15 cellular contexts compared by ENCODE assay signal in genomic region chr6:144294016-144294415, GRCh38. TPM values are rescaled to one million over a fixed set of nuclear protein-coding genes. Genes with fewer than 3 reads are reported as not detected.
A peak's percentile ranks its signal among the peaks of the same experiment; 100 is the strongest.
DNase-seq lines count a peak whose midpoint lies in the region; ATAC-seq, FAIRE-seq and TF ChIP-seq lines count a peak whose summit lies in the region.
"Had no signal": no experiment of that assay in that cellular context is flagged by ENCODE, and none has a peak within 500 bp of the region (broad histone marks: within the 10 kb centered on the region; RNA-seq: fewer than 3 reads in every experiment).

No MANE protein-coding gene starts in this region.

- H2BK20ac ChIP-seq in IMR-90 (ENCODE audit: low read depth, low read length): no peak overlapping the region

- H2AK9ac ChIP-seq in IMR-90 (replicated peaks; ENCODE audit: low read depth, low read length, poor library complexity): no peak overlapping the region

- no peak overlapping the region for H3K23ac ChIP-seq in IMR-90 (ENCODE audit: low read depth, low read length)

- H3F3A ChIP-seq in smooth muscle cell (ENCODE audit: low read depth): no peaks in the 10 kb centered on the region

- H2BK5ac ChIP-seq in IMR-90 (ENCODE audit: low read depth, low read length, poor library complexity, severe bottlenecking): peak overlapping the region; percentile 98

- H3K4me1 ChIP-seq in IMR-90 (ENCODE audit: control insufficient read depth, insufficient read depth, low read length): peaks cover 10% of the 10 kb centered on the region
- H3K4me1 ChIP-seq in smooth muscle cell (ENCODE audit: low read depth): peaks cover 4% of the 10 kb centered on the region
- H3K4me1 ChIP-seq: BE2C had no signal

- peaks cover 7% of the 10 kb centered on the region; the same call in 1 of the 2 replicates for H3K9me1 ChIP-seq in IMR-90 (ENCODE audit: insufficient read depth, low read length)

- TF ChIP-seq RAD21 in IMR-90 (IDR thresholded peaks at IDR 0.05; ENCODE audit: low read length): no peak

- no peak overlapping the region for H3K4ac ChIP-seq in IMR-90 (ENCODE audit: low read depth, low read length)

- no peak for TF ChIP-seq POLR2A in IMR-90 (IDR thresholded peaks at IDR 0.05; ENCODE audit: low read depth, low read length)

- H3K4me3 ChIP-seq in IMR-90 (ENCODE audit: insufficient read depth, low read depth, low read length) (no peak overlapping the region), smooth muscle cell (no peak overlapping the region), dorsolateral prefrontal cortex (no peak overlapping the region)
- H3K4me3 ChIP-seq: adrenal gland, skin epidermis had no signal

- H2AFZ ChIP-seq in IMR-90 (replicated peaks; ENCODE audit: low read length, poor library complexity) (no peak overlapping the region), smooth muscle cell (ENCODE audit: low read depth) (no peak overlapping the region)

- H3K4me2 ChIP-seq in IMR-90 (ENCODE audit: low read depth, low read length): no peak overlapping the region
- H3K4me2 ChIP-seq in smooth muscle cell: no peak overlapping the region

- DNase-seq in ACHN (peak; percentile 82), IMR-90 (peak; percentile 90), astrocyte of the hippocampus (ENCODE audit: low read depth, low spot score) (peak; percentile 59), smooth muscle cell (lab: John Stamatoyannopoulos, UW; ENCODE audit: unreplicated experiment) (no peak), inferior parietal cortex (ENCODE audit: extremely low spot score) (no peak), dorsolateral prefrontal cortex (no peak)
- no peak for DNase-seq in activated CD4-positive, alpha-beta T cell treated with anti-CD3 and anti-CD28 coated beads, Interleukin-2, amount 50 U/mL, for 1 hour
- DNase-seq: adrenal gland, BE2C, DND-41, endodermal cell, Kasumi-1, NCI-H446 had no signal

- ATAC-seq in IMR-90 (ENCODE audit: low read depth): peak; percentile 89

- H3K79me1 ChIP-seq in IMR-90 (ENCODE audit: low read depth in 1 of 2, low read length in 2 of 2): peaks cover 41 to 59% of the 10 kb centered on the region in 2 experiments

- BruUV-seq in IMR-90 (replicated peaks; lab: Mats Ljungman, UMichigan): no TSS peak

- TF ChIP-seq CTCF in IMR-90 (conservative IDR thresholded peaks at IDR 0.05; ENCODE audit: low read depth, low read length) (no peak), smooth muscle cell (IDR thresholded peaks at IDR 0.05; ENCODE audit: borderline replicate concordance, insufficient read depth, poor library complexity, severe bottlenecking) (no peak), dorsolateral prefrontal cortex (IDR thresholded peaks at IDR 0.05 in 54 of 56, conservative IDR thresholded peaks at IDR 0.05 in 2 of 56; ENCODE audit: low read depth in 1 of 56, partially characterized antibody in 56 of 56) (no peak)

- peak; percentile 30 for FAIRE-seq in islet of Langerhans (lab: Jason Lieb, UNC)

- POLR2A ChIA-PET in IMR-90 (lab: Charles Lee; ENCODE audit: unreplicated experiment): no interaction called here

- dilution Hi-C loops in IMR-90 (cut with HindIII; ENCODE audit: low sequenced_read_pairs, unreplicated experiment): no loop called here

- no peak overlapping the region for H3K27ac ChIP-seq in IMR-90 (ENCODE audit: insufficient read depth, low read length)
- no peak overlapping the region for H3K27ac ChIP-seq in smooth muscle cell (ENCODE audit: low read depth)
- no peak overlapping the region for H3K27ac ChIP-seq in dorsolateral prefrontal cortex
- H3K27ac ChIP-seq: adrenal gland had no signal

- in situ Hi-C loops in ACHN (cut with HindIII; ENCODE audit: low pct_ligation_motif_present, low pct_unique_long_range_greater_than_20kb, low sequenced_read_pairs) (no loop called here), IMR-90 (cut with MboI; ENCODE audit: low sequenced_read_pairs) (no loop called here)

- no peak overlapping the region for H3K18ac ChIP-seq in IMR-90 (ENCODE audit: low read depth, low read length)

- H4K91ac ChIP-seq in IMR-90 (ENCODE audit: insufficient read depth, low read depth, low read length): no peak overlapping the region

- no peak overlapping the region for H3K14ac ChIP-seq in IMR-90 (replicated peaks; ENCODE audit: low read depth, low read length)

- H3K36me3 ChIP-seq in IMR-90 (ENCODE audit: control insufficient read depth, insufficient read depth, low read length) (peaks cover 7% of the 10 kb centered on the region), smooth muscle cell (ENCODE audit: low read depth) (no peaks in the 10 kb centered on the region)
- H3K36me3 ChIP-seq: adrenal gland, BE2C had no signal

- peaks cover 7% of the 10 kb centered on the region for H3K79me2 ChIP-seq in smooth muscle cell (ENCODE audit: low read depth)

- no peak overlapping the region for H2BK120ac ChIP-seq in IMR-90 (ENCODE audit: low read depth, low read length)

- H4K20me1 ChIP-seq in IMR-90 (ENCODE audit: insufficient read depth, low read length): no peaks in the 10 kb centered on the region
- H4K20me1 ChIP-seq in smooth muscle cell (ENCODE audit: low read depth): no peaks in the 10 kb centered on the region

- intact Hi-C loops in IMR-90 (cut with micrococcal nuclease): no loop called here
- intact Hi-C loops in dorsolateral prefrontal cortex (cut with DNase I): no loop called here

- no peak overlapping the region for H4K5ac ChIP-seq in IMR-90 (ENCODE audit: low read depth, low read length)

- no peak overlapping the region for H2AK5ac ChIP-seq in IMR-90 (ENCODE audit: low read depth, low read length)

- H3K9ac ChIP-seq in IMR-90 (ENCODE audit: low read depth, low read length) (no peak overlapping the region), smooth muscle cell (ENCODE audit: low read depth) (no peak overlapping the region)

- H2BK15ac ChIP-seq in IMR-90 (ENCODE audit: low read depth, low read length): no peak overlapping the region

- H4K8ac ChIP-seq in IMR-90 (ENCODE audit: low read depth in 2 of 2, low read length in 2 of 2): no peak overlapping the region

- CTCF ChIA-PET in IMR-90 (lab: Yijun Ruan, JAX): interaction anchor here (0.6 kb wide), 1 partner anchor 716 kb away, joined by 6 read pairs; no protein-coding TSS in a partner anchor

- H3K27me3 ChIP-seq in IMR-90 (ENCODE audit: control insufficient read depth, insufficient read depth, low read length): no peaks in the 10 kb centered on the region
- H3K27me3 ChIP-seq in smooth muscle cell (ENCODE audit: low read depth): no peaks in the 10 kb centered on the region
- no peaks in the 10 kb centered on the region for H3K27me3 ChIP-seq in dorsolateral prefrontal cortex
- H3K27me3 ChIP-seq: adrenal gland had no signal

- H3K56ac ChIP-seq in IMR-90 (ENCODE audit: extremely low read depth, insufficient read depth, low read length): no peak overlapping the region

- H3K9me3 ChIP-seq in IMR-90 (ENCODE audit: control insufficient read depth, insufficient read depth, low read length) (no peaks in the 10 kb centered on the region), smooth muscle cell (replicated peaks; ENCODE audit: low read depth) (no peaks in the 10 kb centered on the region)
- H3K9me3 ChIP-seq: adrenal gland, BE2C had no signal

TF ChIP-seq in IMR-90, 13 proteins besides CTCF, POLR2A, EP300 and RAD21:
- peak; percentile 86 for TF ChIP-seq CEBPB (IDR thresholded peaks at IDR 0.05; ENCODE audit: low read depth, low read length)
- peak; percentile 60; the same call in 1 of the 2 replicates for TF ChIP-seq FOS (IDR thresholded peaks at IDR 0.05; ENCODE audit: low read depth, low read length)
- TF ChIP-seq USF2 (IDR thresholded peaks at IDR 0.05; ENCODE audit: low read depth, low read length): no peak
TF ChIP-seq in IMR-90: peak in this region for 2.

RNA-seq across cellular contexts. Expression of gene UTRN, which starts 8.9 kb away (rescaled TPM):
- 83.5 and 91.4 TPM in 2 replicates for total RNA-seq in IMR-90 (2012; rRNA removed)
- 17.3 and 18.7 TPM in 2 replicates for polyA plus RNA-seq in IMR-90 (2012; rRNA removed)
- 6.6 and 11.2 TPM in 2 replicates for polyA plus RNA-seq in IMR-90 (2012; cell fraction: cytosol; rRNA removed)
- polyA plus RNA-seq in IMR-90 (2012; cell fraction: nucleus; rRNA removed; ENCODE audit: low replicate concordance): 11.9 and 27.9 TPM in 2 replicates
- total RNA-seq in smooth muscle cell: 35.9 and 47.3 TPM in 2 replicates
- polyA plus RNA-seq in smooth muscle cell: 12.6 and 25.2 TPM in 2 replicates
- 100 to 1,000 TPM in 3 of 120 experiments, 10 to 100 TPM in 117; 44.5 to 111 (median 70.5) TPM for total RNA-seq in dorsolateral prefrontal cortex

Comparison
In these comparisons a context has a peak if more than half of its experiments do, and no peak if none do; other contexts are left out.
1. DNase-seq: peak in ACHN (single experiment), IMR-90 (single experiment) and astrocyte of the hippocampus (single experiment); none in activated CD4-positive, alpha-beta T cell treated with anti-CD3 and anti-CD28 coated beads, Interleukin-2, amount 50 U/mL, for 1 hour (single experiment), smooth muscle cell (single experiment), inferior parietal cortex (single experiment) and dorsolateral prefrontal cortex (0 of 10).